Comparison of ENCODE assay signal across 8 cellular contexts in the genomic region with DNA sequence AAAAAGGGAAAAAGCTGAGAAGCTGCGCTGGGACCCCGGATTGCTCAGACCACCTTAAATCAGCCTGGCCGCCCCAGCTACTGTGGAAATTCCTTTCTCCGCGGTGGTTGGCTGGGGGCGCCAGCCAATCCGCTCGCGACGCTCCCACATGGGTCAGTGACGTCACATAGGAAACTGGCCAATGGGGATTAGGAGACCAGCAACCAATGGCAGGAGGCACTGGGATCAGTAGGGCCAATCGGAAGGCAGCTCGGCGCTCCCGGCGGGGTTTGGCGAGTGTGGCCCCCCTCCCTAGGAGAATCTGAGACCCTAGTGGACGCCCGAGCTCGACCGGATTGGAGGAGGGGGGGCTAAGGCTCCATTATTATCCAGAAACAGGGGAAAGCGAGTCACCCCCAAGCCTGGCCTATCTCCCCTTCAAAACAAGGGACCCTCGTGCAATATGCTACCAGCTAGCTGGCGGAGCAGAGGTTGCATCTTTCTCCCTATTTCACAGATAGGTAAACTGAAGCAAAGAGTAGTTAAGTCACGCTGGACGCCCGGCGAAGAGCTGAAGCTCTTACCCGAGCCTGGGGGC. TPM values are rescaled to one million over a fixed set of nuclear protein-coding genes. Genes with fewer than 3 reads are reported as not detected.
DNase-seq lines count a peak whose midpoint lies in the region; ATAC-seq lines count a peak whose summit lies in the region.

No MANE protein-coding gene starts in this region.

- no peaks in the 10 kb centered on the region for H3K9me3 ChIP-seq in BLaER1 treated with 17β-estradiol and CSF1 and Interleukin-3, amounts not matched to agents 10 nM and 100 nM (replicated peaks in 1 of 11)

- H3K4me1 Mint-ChIP-seq in dendritic cell treated with granulocyte-macrophage colony-stimulating factor and Interleukin-4, amounts not matched to agents 40 ng/mL and 50 ng/mL, for 4 days (ENCODE audit: low read depth) = peaks cover 29% of the 10 kb centered on the region

- no peaks in the 10 kb centered on the region for H3K36me3 ChIP-seq in BLaER1 treated with 17β-estradiol and CSF1 and Interleukin-3, amounts not matched to agents 10 nM and 100 nM

- no peaks in the 10 kb centered on the region for H3K9me3 Mint-ChIP-seq in dendritic cell treated with granulocyte-macrophage colony-stimulating factor and Interleukin-4, amounts not matched to agents 40 ng/mL and 50 ng/mL, for 4 days

- peaks cover 68% of the 10 kb centered on the region for H3K27me3 Mint-ChIP-seq in dendritic cell treated with granulocyte-macrophage colony-stimulating factor and Interleukin-4, amounts not matched to agents 40 ng/mL and 50 ng/mL, for 4 days

- peaks cover 14 to 28% (median 22%) of the 10 kb centered on the region in 11 experiments for H3K27me3 ChIP-seq in BLaER1 treated with 17β-estradiol and CSF1 and Interleukin-3, amounts not matched to agents 10 nM and 100 nM

- peak overlapping the region; percentile 62 to 87 (median 81) for H3K27ac ChIP-seq in BLaER1 treated with 17β-estradiol and CSF1 and Interleukin-3, amounts not matched to agents 10 nM and 100 nM

- H3K4me3 Mint-ChIP-seq in dendritic cell treated with granulocyte-macrophage colony-stimulating factor and Interleukin-4, amounts not matched to agents 40 ng/mL and 50 ng/mL, for 4 days = peak overlapping the region; percentile 83

- peak; percentile 98 for DNase-seq in NCI-H748 (lab: John Stamatoyannopoulos, UW; ENCODE audit: unreplicated experiment)
- DNase-seq in activated CD4-positive, alpha-beta T cell treated with anti-CD3 and anti-CD28 coated beads, Interleukin-2, amount 50 U/mL, for 24 hours (ENCODE audit: low read depth in 1 of 2, low spot score in 1 of 2) = peak; percentile 80 to 96
- peak; percentile 98 for DNase-seq in left lobe of liver (ENCODE audit: low spot score)
- peak; percentile 90 to 95 for DNase-seq in stimulated activated CD4-positive, alpha-beta T cell treated with anti-CD3 and anti-CD28 coated beads, Interleukin-2, amount 100 ng/mL, for 24 hours

- H3K9ac ChIP-seq in BLaER1 treated with 17β-estradiol and CSF1 and Interleukin-3, amounts not matched to agents 10 nM and 100 nM = peak overlapping the region; percentile 72 to 84 (median 80)

- peak overlapping the region; percentile 56 to 75 (median 65) for H3K4me3 ChIP-seq in BLaER1 treated with 17β-estradiol and CSF1 and Interleukin-3, amounts not matched to agents 10 nM and 100 nM

- H4K20me1 ChIP-seq in BLaER1 treated with 17β-estradiol and CSF1 and Interleukin-3, amounts not matched to agents 10 nM and 100 nM = no peaks in the 10 kb centered on the region

- H3K4me1 ChIP-seq in BLaER1 treated with 17β-estradiol and CSF1 and Interleukin-3, amounts not matched to agents 10 nM and 100 nM = peaks cover 16 to 39% (median 33%) of the 10 kb centered on the region in 10 experiments

- H3K36me3 Mint-ChIP-seq in dendritic cell treated with granulocyte-macrophage colony-stimulating factor and Interleukin-4, amounts not matched to agents 40 ng/mL and 50 ng/mL, for 4 days (ENCODE audit: low read depth) = no peaks in the 10 kb centered on the region

- H3K27ac Mint-ChIP-seq in dendritic cell treated with granulocyte-macrophage colony-stimulating factor and Interleukin-4, amounts not matched to agents 40 ng/mL and 50 ng/mL, for 4 days = peak overlapping the region; percentile 93

- intact Hi-C loops in dendritic cell treated with granulocyte-macrophage colony-stimulating factor and Interleukin-4, amounts not matched to agents 40 ng/mL and 50 ng/mL, for 4 days (cut with micrococcal nuclease) = loop anchor here (5.0 kb wide), 1 partner anchor 58 kb away; a partner anchor contains a TSS

- ATAC-seq in GM19372 (IDR thresholded peaks at IDR 0.05; ENCODE audit: low read depth, unreplicated experiment) = peak; percentile 92
- peak; percentile 88 for ATAC-seq in HG03521 (IDR thresholded peaks at IDR 0.05; ENCODE audit: unreplicated experiment)
- ATAC-seq in left lobe of liver = peak; percentile 81

- H3K4me2 ChIP-seq in BLaER1 treated with 17β-estradiol and CSF1 and Interleukin-3, amounts not matched to agents 10 nM and 100 nM = peak overlapping the region; percentile 92 to 100 (median 97)

RNA-seq across cellular contexts. Expression of a gene that starts 6.5 kb away (rescaled TPM):
- 12.8 TPM for total RNA-seq in left lobe of liver

RNA-seq across cellular contexts. Expression of a gene that starts 26.7 kb away (rescaled TPM):
- total RNA-seq in left lobe of liver = 153 TPM

RNA-seq across cellular contexts. Expression of a gene that starts 58.3 kb away (rescaled TPM):
- 3.6 TPM for total RNA-seq in left lobe of liver

RNA-seq across cellular contexts. Expression of a gene that starts 58.5 kb away (rescaled TPM):
- total RNA-seq in left lobe of liver = 22.8 TPM

Comparison
In these comparisons a context has a peak if more than half of its experiments do, and no peak if none do; other contexts are left out.
1. Peak in every context shown above with its lines: DNase-seq, ATAC-seq, H3K4me3 ChIP-seq and H3K27ac ChIP-seq.